Comparison of ENCODE assay signal across 8 cellular contexts in genomic region chr19:45645631-45646344, GRCh38. TPM values are rescaled to one million over a fixed set of nuclear protein-coding genes. Genes with fewer than 3 reads are reported as not detected.
A peak's percentile ranks its signal among the peaks of the same experiment; 100 is the strongest.
DNase-seq lines count a peak whose midpoint lies in the region; ATAC-seq and TF ChIP-seq lines count a peak whose summit lies in the region.

No MANE protein-coding gene starts in this region.

- peak overlapping the region; percentile 56 for H3K4me3 ChIP-seq in AG04450 (ENCODE audit: low read depth, low read length)
- peak overlapping the region; percentile 18 to 61 (median 50) for H3K4me3 ChIP-seq in heart right ventricle

- no peaks in the 10 kb centered on the region; the same call in 1 of the 2 replicates for H3K9me3 ChIP-seq in AG04450 (ENCODE audit: control insufficient read depth, insufficient read depth, low read length)
- no peaks in the 10 kb centered on the region for H3K9me3 ChIP-seq in heart right ventricle

- H3K27ac ChIP-seq in AG04450 (ENCODE audit: low read depth, low read length), result peak overlapping the region; percentile 25
- peak overlapping the region in 5 of 10 donors; percentile 20 to 61 (median 43) for H3K27ac ChIP-seq in heart right ventricle

- peaks cover 4 to 43% (median 33%) of the 10 kb centered on the region in 9 donors for H3K4me1 ChIP-seq in heart right ventricle

- intact Hi-C loops in heart right ventricle (cut with DNase I), result loop anchor here in 7 of 10 donors (2.0 to 10.0 kb wide), 6 partner anchors 39 to 1602 kb away; partner anchors contain the start of genes OPA3 (in 3 of the 7), PPM1N (in 3 of the 7), RTN2 (in 3 of the 7) and ERCC1 (in 1 of the 7)
- intact Hi-C loops in posterior vena cava (cut with DNase I), result loop anchor here in 1 of 2 donors (10.0 kb wide), 1 partner anchor 121 kb away; no protein-coding TSS in a partner anchor

- POLR2A ChIA-PET in AG04450 (lab: Yijun Ruan, JAX), result interaction anchor here (0.6 to 1.5 kb wide), 5 partner anchors 14 to 268 kb away, joined by 3 to 6 read pairs (median 3); partner anchors contain the start of genes QPCTL and SNRPD2

- TF ChIP-seq CTCF in AG04450 (IDR thresholded peaks at IDR 0.05; ENCODE audit: low read depth, low read length) (no peak), heart right ventricle (IDR thresholded peaks at IDR 0.05) (no peak)

- DNase-seq in AG04450 (ENCODE audit: low read depth, low spot score), result peak; percentile 62
- peak; percentile 98 for DNase-seq in NAMALWA (ENCODE audit: low spot score)
- DNase-seq in T follicular helper cell (ENCODE audit: low read depth), result peak; percentile 60
- DNase-seq in amniotic epithelial cell (ENCODE audit: low read depth), result peak; percentile 99
- DNase-seq in heart right ventricle, result peak; percentile 84 to 85
- peak; percentile 88 for DNase-seq in posterior vena cava (ENCODE audit: low spot score)
- DNase-seq in ureter (ENCODE audit: low spot score), result peak; percentile 63

- ATAC-seq in GM19035 (IDR thresholded peaks at IDR 0.05; ENCODE audit: unreplicated experiment) (peak; percentile 24), heart right ventricle (peak; percentile 64 to 81 (median 74))

- 1% methylated on average over 27 of the region's 27 CpGs for WGBS in heart right ventricle, 2 donors

- H3K27me3 ChIP-seq in AG04450 (ENCODE audit: control insufficient read depth, insufficient read depth, low read length) (no peaks in the 10 kb centered on the region), heart right ventricle (peaks cover 0 to 32% (median 0%) of the 10 kb centered on the region in 7 donors)

- CTCF ChIA-PET in AG04450 (lab: Charles Lee), result interaction anchor here (0.9 to 1.3 kb wide), 3 partner anchors 47 to 167 kb away, joined by 4 to 7 read pairs (median 5); partner anchors contain the start of gene QPCTL

- no peaks in the 10 kb centered on the region for H3K36me3 ChIP-seq in heart right ventricle

RNA-seq across cellular contexts. Expression of gene EML2, which starts 6.6 kb away (rescaled TPM):
- polyA plus RNA-seq in AG04450 (2011; rRNA removed), result 10.8 and 14.9 TPM in 2 replicates
- polyA minus RNA-seq in AG04450 (2011; rRNA and poly(A)+ RNA removed), result 35.6 and 37.9 TPM in 2 replicates
- total RNA-seq in heart right ventricle, result 10 to 100 TPM; 30.2 to 54.5 (median 46.1) TPM
- polyA plus RNA-seq in heart right ventricle, result 10 to 100 TPM; 17.3 to 26.8 TPM
- 10 to 100 TPM; 20.7 to 26.7 TPM for total RNA-seq in posterior vena cava
- total RNA-seq in ureter, result 97.7 TPM

RNA-seq across cellular contexts. Expression of gene GIPR, which starts 22.2 kb away (rescaled TPM):
- polyA plus RNA-seq in AG04450 (2011; rRNA removed), result 0.61 and 0.68 TPM in 2 replicates
- polyA minus RNA-seq in AG04450 (2011; rRNA and poly(A)+ RNA removed), result 1.8 and 2.0 TPM in 2 replicates
- total RNA-seq in heart right ventricle, result 1 to 10 TPM; 2.4 to 7.8 (median 4.4) TPM
- polyA plus RNA-seq in heart right ventricle, result 10 to 100 TPM in 1 of 2 donors, 1 to 10 TPM in 1; 2.4 to 16.6 TPM
- under 1 TPM in 1 of 2 donors, not detected in 1; 0.38 TPM for total RNA-seq in posterior vena cava
- total RNA-seq in ureter, result 2.8 TPM

RNA-seq across cellular contexts. Expression of gene GPR4, which starts 43.8 kb away (rescaled TPM):
- polyA plus RNA-seq in AG04450 (2011; rRNA removed) (not detected in 2 replicates), heart right ventricle (1 to 10 TPM; 5.7 to 9.4 TPM)
- not detected in 2 replicates for polyA minus RNA-seq in AG04450 (2011; rRNA and poly(A)+ RNA removed)
- total RNA-seq in heart right ventricle (10 to 100 TPM in 1 of 10 donors, 1 to 10 TPM in 9; 2.3 to 29.4 (median 5.2) TPM), posterior vena cava (10 to 100 TPM in 1 of 2 donors, 1 to 10 TPM in 1; 5.1 to 11.1 TPM), ureter (5.1 TPM)

RNA-seq across cellular contexts. Expression of gene SNRPD2, which starts 46.0 kb away (rescaled TPM):
- 531 and 608 TPM in 2 replicates for polyA plus RNA-seq in AG04450 (2011; rRNA removed)
- polyA minus RNA-seq in AG04450 (2011; rRNA and poly(A)+ RNA removed), result 142 and 154 TPM in 2 replicates
- total RNA-seq in heart right ventricle, result 100 to 1,000 TPM; 216 to 268 (median 240) TPM
- 100 to 1,000 TPM; 316 to 464 TPM for polyA plus RNA-seq in heart right ventricle
- 100 to 1,000 TPM; 244 to 250 TPM for total RNA-seq in posterior vena cava
- 359 TPM for total RNA-seq in ureter

RNA-seq across cellular contexts. Expression of gene QPCTL, which starts 46.7 kb away (rescaled TPM):
- 6.7 and 9.5 TPM in 2 replicates for polyA plus RNA-seq in AG04450 (2011; rRNA removed)
- polyA minus RNA-seq in AG04450 (2011; rRNA and poly(A)+ RNA removed), result 8.9 and 11.3 TPM in 2 replicates
- 1 to 10 TPM; 1.8 to 3.5 (median 2.4) TPM for total RNA-seq in heart right ventricle
- 1 to 10 TPM; 4.1 to 4.5 TPM for polyA plus RNA-seq in heart right ventricle
- 1 to 10 TPM; 3.1 to 4.5 TPM for total RNA-seq in posterior vena cava
- 11.5 TPM for total RNA-seq in ureter
